In the genomic region with DNA sequence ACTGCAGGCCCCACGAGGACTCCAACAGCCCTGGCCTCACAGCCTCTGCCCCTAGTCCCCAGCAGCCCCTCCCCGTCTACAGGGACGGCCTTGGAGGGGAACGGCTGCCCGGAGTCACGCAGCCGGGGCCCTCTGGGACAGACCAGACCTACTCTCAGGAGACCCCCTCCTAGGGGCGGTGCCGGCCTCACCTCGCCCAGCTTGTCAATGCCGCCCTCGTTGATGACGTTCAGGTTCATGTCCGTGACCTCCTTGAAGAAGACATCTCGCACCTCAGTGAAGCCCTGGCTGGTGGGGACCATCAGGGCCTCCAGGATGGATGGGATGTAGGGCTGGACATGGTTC, we compare ENCODE assay signal across 24 cellular contexts. TPM values are rescaled to one million over a fixed set of nuclear protein-coding genes. Genes with fewer than 3 reads are reported as not detected.
DNase-seq lines count a peak whose midpoint lies in the region; ATAC-seq, FAIRE-seq and TF ChIP-seq lines count a peak whose summit lies in the region.
"Had no signal": no experiment of that assay in that cellular context is flagged by ENCODE, and none has a peak within 500 bp of the region (broad histone marks: within the 10 kb centered on the region; RNA-seq: fewer than 3 reads in every experiment).

No MANE protein-coding gene starts in this region.

- H3K9me3 ChIP-seq in gastroesophageal sphincter (no peaks in the 10 kb centered on the region), lung (ENCODE audit: control insufficient read depth in 2 of 2, insufficient read depth in 1 of 2, low read length in 1 of 2) (no peaks in the 10 kb centered on the region), stomach smooth muscle (ENCODE audit: control insufficient read depth in 2 of 2, low read length in 2 of 2) (no peaks in the 10 kb centered on the region)

- TF ChIP-seq POLR2A in gastroesophageal sphincter (IDR thresholded peaks at IDR 0.05) (no peak), H54 (IDR thresholded peaks at IDR 0.05; ENCODE audit: low read depth, low read length) (no peak)

- peak overlapping the region in 3 of 4 donors; percentile 7 to 50 (median 48) for H3K27ac ChIP-seq in gastroesophageal sphincter
- peak overlapping the region; percentile 12 to 58 for H3K27ac ChIP-seq in lung (ENCODE audit: low read depth in 1 of 2, low read length in 1 of 2)
- peak overlapping the region; percentile 46 for H3K27ac ChIP-seq in stomach smooth muscle (ENCODE audit: low read length)

- H3K36me3 ChIP-seq in gastroesophageal sphincter (peaks cover 0 to 94% of the 10 kb centered on the region in 2 donors), lung (ENCODE audit: control insufficient read depth in 2 of 2, insufficient read depth in 2 of 2, low read length in 2 of 2) (peaks cover 2 to 51% of the 10 kb centered on the region in 2 donors), stomach smooth muscle (ENCODE audit: control insufficient read depth in 2 of 2, insufficient read depth in 2 of 2, low read length in 2 of 2) (peaks cover 20 to 32% of the 10 kb centered on the region in 2 donors)

- ATAC-seq in gastroesophageal sphincter (no peak), lung (ENCODE audit: insufficient read depth, low FRiP score) (no peak)
- ATAC-seq: activated naive CD4-positive, alpha-beta T cell treated with anti-CD3 and anti-CD28 coated beads, Interleukin-2, amount 50 U/mL, for 72 hours; activated T-cell treated with anti-CD3 and anti-CD28 coated beads, Interleukin-2, amount 50 U/mL, for 72 hours; T-cell had no signal

- no CpG with 5 or more reads among the region's 15 CpGs for WGBS in gastroesophageal sphincter (ENCODE audit: low coverage in 1 of 2), 2 donors
- 80 to 82% methylated on average over 15 of the region's 15 CpGs for WGBS in lung, 2 donors

- H3K4me1 Mint-ChIP-seq in HFFc6 (ENCODE audit: low read depth), result peaks cover 18% of the 10 kb centered on the region
- H3K4me1 Mint-ChIP-seq in T-helper 2 cell treated with Interferon-gamma antibody and Interleukin-4, amounts not matched to agents 5 μg/mL and 100 μg/mL, for 36 hours (ENCODE audit: low read depth), result no peaks in the 10 kb centered on the region
- H3K4me1 Mint-ChIP-seq: nephron progenitor cell, T-cell had no signal

- no peak for TF ChIP-seq CTCF in HFFc6 (IDR thresholded peaks at IDR 0.05)
- no peak for TF ChIP-seq CTCF in gastroesophageal sphincter (IDR thresholded peaks at IDR 0.05)
- no peak for TF ChIP-seq CTCF in lung (IDR thresholded peaks at IDR 0.05; ENCODE audit: control extremely low read depth, extremely low read depth)

- no peak for TF ChIP-seq EP300 in gastroesophageal sphincter (IDR thresholded peaks at IDR 0.05)

- no peak overlapping the region for H3K4me3 Mint-ChIP-seq in HFFc6
- H3K4me3 Mint-ChIP-seq in T-helper 2 cell treated with Interferon-gamma antibody and Interleukin-4, amounts not matched to agents 5 μg/mL and 100 μg/mL, for 36 hours, result no peak overlapping the region
- H3K4me3 Mint-ChIP-seq: activated T-cell treated with anti-CD3 and anti-CD28 coated beads, Interleukin-2, amount 50 U/mL, for 72 hours; nephron progenitor cell; T-cell had no signal

- DNase-seq in HFFc6 (no peak), lung (ENCODE audit: low spot score) (no peak), DMS79 treated with DMSO at 0.1 percent for 48 hours (lab: John Stamatoyannopoulos, UW) (no peak), NCI-H1048 (lab: John Stamatoyannopoulos, UW) (no peak), H54 (ENCODE audit: insufficient read length, low spot score) (no peak)
- DNase-seq in T-helper 2 cell treated with Interferon-gamma antibody and Interleukin-4, amounts not matched to agents 5 μg/mL and 100 μg/mL, for 36 hours (ENCODE audit: low spot score), result no peak
- DNase-seq: activated CD4-positive, alpha-beta T cell treated with anti-CD3 and anti-CD28 coated beads for 4 hours; activated T-cell treated with anti-CD3 and anti-CD28 coated beads, Interleukin-2, amount 50 U/mL, for 72 hours; C1 segment of cervical spinal cord; effector memory CD4-positive, alpha-beta T cell; GOT3; IMR-90; NCI-H1105 treated with DMSO at 0.1 percent for 48 hours; NCI-H2081; nephron progenitor cell; SHP77; stimulated activated CD4-positive, alpha-beta T cell treated with anti-CD3 and anti-CD28 coated beads, Interleukin-2, amount 100 ng/mL, for 48 hours; stimulated activated naive CD4-positive, alpha-beta T cell; T-cell had no signal

- no peaks in the 10 kb centered on the region for H3K9me3 Mint-ChIP-seq in HFFc6
- H3K9me3 Mint-ChIP-seq in T-helper 2 cell treated with Interferon-gamma antibody and Interleukin-4, amounts not matched to agents 5 μg/mL and 100 μg/mL, for 36 hours, result no peaks in the 10 kb centered on the region
- H3K9me3 Mint-ChIP-seq: activated naive CD4-positive, alpha-beta T cell treated with anti-CD3 and anti-CD28 coated beads, Interleukin-2, amount 50 U/mL, for 72 hours; activated T-cell treated with anti-CD3 and anti-CD28 coated beads, Interleukin-2, amount 50 U/mL, for 72 hours; nephron progenitor cell; T-cell had no signal

- H3K27me3 Mint-ChIP-seq in HFFc6 (ENCODE audit: insufficient read depth), result peaks cover 14% of the 10 kb centered on the region
- H3K27me3 Mint-ChIP-seq in T-helper 2 cell treated with Interferon-gamma antibody and Interleukin-4, amounts not matched to agents 5 μg/mL and 100 μg/mL, for 36 hours (ENCODE audit: low read depth), result no peaks in the 10 kb centered on the region
- H3K27me3 Mint-ChIP-seq: T-cell had no signal

- peaks cover 24% of the 10 kb centered on the region for H3K36me3 Mint-ChIP-seq in HFFc6 (ENCODE audit: low read depth)
- H3K36me3 Mint-ChIP-seq in T-helper 2 cell treated with Interferon-gamma antibody and Interleukin-4, amounts not matched to agents 5 μg/mL and 100 μg/mL, for 36 hours (ENCODE audit: low read depth), result peaks cover 13% of the 10 kb centered on the region
- H3K36me3 Mint-ChIP-seq: activated naive CD4-positive, alpha-beta T cell treated with anti-CD3 and anti-CD28 coated beads, Interleukin-2, amount 50 U/mL, for 72 hours had no signal

- H3K4me1 ChIP-seq in gastroesophageal sphincter (peaks cover 0 to 26% (median 0%) of the 10 kb centered on the region in 3 donors), lung (ENCODE audit: control insufficient read depth in 2 of 2, insufficient read depth in 2 of 2, low read length in 2 of 2) (peaks cover 2 to 3% of the 10 kb centered on the region in 2 donors), stomach smooth muscle (ENCODE audit: control insufficient read depth, insufficient read depth, low read length) (peaks cover 16% of the 10 kb centered on the region)

- no peaks in the 10 kb centered on the region for H3K27me3 ChIP-seq in gastroesophageal sphincter
- no peaks in the 10 kb centered on the region for H3K27me3 ChIP-seq in lung (ENCODE audit: control insufficient read depth, insufficient read depth)
- no peaks in the 10 kb centered on the region for H3K27me3 ChIP-seq in stomach smooth muscle (ENCODE audit: control insufficient read depth in 1 of 2, insufficient read depth in 2 of 2, low read length in 2 of 2)

- H3K9ac ChIP-seq in stomach smooth muscle (ENCODE audit: low read length in 2 of 2), result no peak overlapping the region

- H3K4me3 ChIP-seq in gastroesophageal sphincter (no peak overlapping the region), lung (no peak overlapping the region), stomach smooth muscle (ENCODE audit: low read length in 2 of 2) (no peak overlapping the region)
- H3K4me3 ChIP-seq: smooth muscle cell had no signal

- FAIRE-seq in H54 (lab: Jason Lieb, UNC), result no peak
- FAIRE-seq: TTC549 had no signal

- peak overlapping the region; percentile 16; the same call in 1 of the 2 replicates for H3K27ac Mint-ChIP-seq in HFFc6
- H3K27ac Mint-ChIP-seq in T-helper 2 cell treated with Interferon-gamma antibody and Interleukin-4, amounts not matched to agents 5 μg/mL and 100 μg/mL, for 36 hours, result no peak overlapping the region
- H3K27ac Mint-ChIP-seq: activated naive CD4-positive, alpha-beta T cell treated with anti-CD3 and anti-CD28 coated beads, Interleukin-2, amount 50 U/mL, for 72 hours; activated T-cell treated with anti-CD3 and anti-CD28 coated beads, Interleukin-2, amount 50 U/mL, for 72 hours; nephron progenitor cell; T-cell had no signal

RNA-seq across cellular contexts. Expression of a gene that starts 58.6 kb away (rescaled TPM):
- 10 to 100 TPM; 12.1 to 15.9 (median 13.4) TPM for total RNA-seq in HFFc6 (2021; fragmentation: NEBNext Ultra II Directional; extraction: Animal tissue kit (Norgen Biotek cat#: 25700))
- total RNA-seq in gastroesophageal sphincter (10 to 100 TPM; 15.5 to 26.5 (median 20.2) TPM), lung (10 to 100 TPM; 19.5 to 24.5 TPM)
- polyA plus RNA-seq in lung, result 10 to 100 TPM; 13.5 to 16.6 TPM

RNA-seq across cellular contexts. Expression of a gene that starts 58.7 kb away (rescaled TPM):
- 1,000 to 10,000 TPM in 4 of 6 experiments, 100 to 1,000 TPM in 2; 953 to 1,196 (median 1,072) TPM for total RNA-seq in HFFc6 (2021; fragmentation: NEBNext Ultra II Directional; extraction: Animal tissue kit (Norgen Biotek cat#: 25700))
- 1,000 to 10,000 TPM in 3 of 4 donors, 100 to 1,000 TPM in 1; 879 to 2,906 (median 1,722) TPM for total RNA-seq in gastroesophageal sphincter
- 1,000 to 10,000 TPM in 1 of 2 donors, 100 to 1,000 TPM in 1; 768 to 1,125 TPM for total RNA-seq in lung
- 1,000 to 10,000 TPM; 2,042 to 5,137 TPM for polyA plus RNA-seq in lung
